8 cellular contexts compared by ENCODE assay signal in the genomic region with DNA sequence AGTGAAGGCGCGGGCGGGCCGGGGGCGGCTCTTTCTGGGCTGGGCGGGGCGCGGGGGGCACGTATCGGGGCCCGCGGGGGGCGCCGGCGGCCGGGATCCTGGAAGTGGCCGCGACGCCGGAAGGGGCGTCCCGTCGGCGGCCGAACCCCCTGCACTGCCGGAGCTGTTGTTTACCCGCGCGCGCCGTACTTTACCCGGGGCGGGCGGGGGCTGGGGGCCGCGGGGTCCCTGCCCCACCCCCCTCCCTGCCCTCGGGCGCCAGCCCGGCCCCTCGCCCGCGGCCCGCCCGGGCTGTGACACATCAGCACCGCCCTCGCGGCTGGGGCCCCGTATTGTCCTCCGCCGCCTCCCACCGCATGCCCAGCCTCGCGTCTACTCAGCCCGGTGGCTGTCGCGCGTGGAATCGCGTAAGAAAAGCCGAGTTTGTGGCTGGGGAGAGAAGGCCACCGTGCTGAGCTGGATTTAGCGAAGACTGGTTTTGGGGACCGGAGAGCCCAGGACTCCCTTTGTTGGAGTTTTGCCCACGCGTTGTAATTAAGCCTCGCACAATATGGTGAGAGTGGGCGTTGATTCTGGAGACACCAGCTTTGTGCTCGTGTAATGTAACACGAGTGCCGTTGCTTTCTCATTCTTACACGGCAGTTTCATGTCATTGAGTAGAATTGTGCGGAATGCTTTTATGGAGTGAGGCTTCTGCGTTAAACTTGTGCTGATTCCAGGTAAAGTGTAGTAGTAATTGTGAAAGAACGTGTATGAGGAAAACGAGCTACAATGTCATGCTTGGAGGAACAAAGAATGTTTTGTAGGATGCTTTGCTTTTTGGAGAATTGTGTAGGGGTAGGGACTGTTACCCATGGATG. TPM values are rescaled to one million over a fixed set of nuclear protein-coding genes. Genes with fewer than 3 reads are reported as not detected.
DNase-seq lines count a peak whose midpoint lies in the region; ATAC-seq, FAIRE-seq and TF ChIP-seq lines count a peak whose summit lies in the region.

No MANE protein-coding gene starts in this region.

- no peak for FAIRE-seq in HepG2 (lab: Jason Lieb, UNC)
- no peak for FAIRE-seq in D721Med (lab: Jason Lieb, UNC)

- peaks cover 45% of the 10 kb centered on the region for H3K4me1 Mint-ChIP-seq in activated CD4-positive, alpha-beta T cell treated with anti-CD3 and anti-CD28 coated beads, Interleukin-2, amount 10 ng/mL, durations not matched to agents 24 days and 14 days

- H4K20me1 ChIP-seq in HepG2 (ENCODE audit: insufficient read depth, low read length) = peaks cover 42% of the 10 kb centered on the region

- CTCF ChIA-PET in HEK293 (lab: Yijun Ruan, JAX) = interaction anchor here (0.7 to 2.7 kb wide), 7 partner anchors 37 to 135 kb away, joined by 3 to 14 read pairs (median 4); no protein-coding TSS in a partner anchor
- CTCF ChIA-PET in HepG2 (lab: Yijun Ruan, JAX; ENCODE audit: low intra/inter-chr PET ratio, low total read pairs) = no interaction called here

- peak overlapping the region; percentile 65 to 76 for H3K9ac ChIP-seq in colonic mucosa (ENCODE audit: low read depth in 2 of 2, low read length in 2 of 2)
- H3K9ac ChIP-seq in HepG2 (ENCODE audit: insufficient read depth, low read depth, low read length) = peak overlapping the region; percentile 92

- peak overlapping the region; percentile 91 for H3K4me3 Mint-ChIP-seq in activated CD4-positive, alpha-beta T cell treated with anti-CD3 and anti-CD28 coated beads, Interleukin-2, amount 10 ng/mL, durations not matched to agents 24 days and 14 days

- peak overlapping the region; percentile 96 for H3K27ac Mint-ChIP-seq in activated CD4-positive, alpha-beta T cell treated with anti-CD3 and anti-CD28 coated beads, Interleukin-2, amount 10 ng/mL, durations not matched to agents 24 days and 14 days

- peaks cover 7% of the 10 kb centered on the region for H3K36me3 Mint-ChIP-seq in activated CD4-positive, alpha-beta T cell treated with anti-CD3 and anti-CD28 coated beads, Interleukin-2, amount 10 ng/mL, durations not matched to agents 24 days and 14 days (ENCODE audit: low read depth)

- peak; percentile 31 to 42; a peak in 3 of 4 replicates for TF ChIP-seq POLR2A in HepG2 (IDR thresholded peaks at IDR 0.05; ENCODE audit: insufficient read depth in 1 of 2, low read depth in 2 of 2, low read length in 2 of 2)

- H3K4me2 ChIP-seq in HepG2 (ENCODE audit: low read depth, low read length) = peak overlapping the region; percentile 87

- POLR2A ChIA-PET in HEK293 (lab: Yijun Ruan, JAX) = interaction anchor here (0.8 to 2.4 kb wide), 11 partner anchors 9 to 297 kb away, joined by 3 to 7 read pairs (median 3); a partner anchor contains a TSS
- POLR2A ChIA-PET in HepG2 (lab: Yijun Ruan, JAX) = interaction anchor here (0.6 to 2.6 kb wide), 8 partner anchors 9 to 275 kb away, joined by 3 to 9 read pairs (median 5); a partner anchor contains a TSS

- TF ChIP-seq CTCF in HEK293 (tag by site-specific recombination; IDR thresholded peaks at IDR 0.05) (no peak), colonic mucosa (IDR thresholded peaks at IDR 0.05) (no peak), HepG2 (CRISPR knock-in tag; IDR thresholded peaks at IDR 0.05) (no peak; the same call in 1 of the 2 replicates), D721Med (IDR thresholded peaks at IDR 0.05; ENCODE audit: insufficient read depth, missing control alignments) (no peak)

- DNase-seq in G401 (ENCODE audit: low spot score) = peak; percentile 51
- DNase-seq in NCI-H1694 treated with DMSO at 0.1 percent for 48 hours (lab: John Stamatoyannopoulos, UW) = peak; percentile 50
- DNase-seq in activated CD4-positive, alpha-beta T cell treated with anti-CD3 and anti-CD28 coated beads, Interleukin-2, amount 10 ng/mL, durations not matched to agents 24 days and 14 days = peak; percentile 90
- peak; percentile 62 for DNase-seq in colonic mucosa
- peak; percentile 65 for DNase-seq in HepG2 (ENCODE audit: low spot score)
- peak; percentile 60 for DNase-seq in stimulated activated CD4-positive, alpha-beta T cell treated with anti-CD3 and anti-CD28 coated beads, Interleukin-2, amount 100 ng/mL, for 4 hours (ENCODE audit: low read depth)
- DNase-seq in D721Med (ENCODE audit: insufficient read length, low spot score) = no peak

- peaks cover 50% of the 10 kb centered on the region for H3K79me2 ChIP-seq in HepG2 (ENCODE audit: insufficient read depth, low read length)

- ATAC-seq in HepG2 = peak; percentile 80

- H3K9me3 Mint-ChIP-seq in activated CD4-positive, alpha-beta T cell treated with anti-CD3 and anti-CD28 coated beads, Interleukin-2, amount 10 ng/mL, durations not matched to agents 24 days and 14 days = no peaks in the 10 kb centered on the region

- peak; percentile 8; the same call in 1 of the 2 replicates for TF ChIP-seq RAD21 in HepG2 (CRISPR knock-in tag; IDR thresholded peaks at IDR 0.05)

- no peaks in the 10 kb centered on the region for H3K27me3 ChIP-seq in colonic mucosa
- H3K27me3 ChIP-seq in HepG2 (ENCODE audit: control insufficient read depth in 1 of 2, insufficient read depth in 2 of 2, low read length in 2 of 2) = no peaks in the 10 kb centered on the region; a peak in 1 of 5 replicates

- no peaks in the 10 kb centered on the region for H3K9me3 ChIP-seq in HEK293 (ENCODE audit: control insufficient read depth, insufficient read depth, low read depth, low read length)
- no peaks in the 10 kb centered on the region for H3K9me3 ChIP-seq in colonic mucosa
- H3K9me3 ChIP-seq in HepG2 (ENCODE audit: low read length) = no peaks in the 10 kb centered on the region

- H3K27ac ChIP-seq in HEK293 (ENCODE audit: extremely low read depth, low read depth, low read length) (peak overlapping the region; percentile 73; the same call in 1 of the 2 replicates), colonic mucosa (peak overlapping the region; percentile 90), HepG2 (ENCODE audit: extremely low read length, insufficient read depth, low read length) (peak overlapping the region; percentile 92)

- TF ChIP-seq EP300 in HepG2 (IDR thresholded peaks at IDR 0.05; ENCODE audit: low read depth in 2 of 2, low read length in 2 of 2) (no peak), HepG2 (CRISPR knock-in tag; IDR thresholded peaks at IDR 0.05; ENCODE audit: borderline replicate concordance) (peak; percentile 42; the same call in 1 of the 2 replicates)

- H3K36me3 ChIP-seq in HEK293 (ENCODE audit: control insufficient read depth in 2 of 2, insufficient read depth in 1 of 2, low read length in 2 of 2) = no peaks in the 10 kb centered on the region
- no peaks in the 10 kb centered on the region for H3K36me3 ChIP-seq in colonic mucosa
- H3K36me3 ChIP-seq in HepG2 (replicated peaks in 1 of 2; ENCODE audit: control insufficient read depth in 1 of 2, insufficient read depth in 2 of 2, low read length in 2 of 2) = no peaks in the 10 kb centered on the region

- no peak overlapping the region for H2AFZ ChIP-seq in HepG2 (ENCODE audit: low read length)

- H3K4me1 ChIP-seq in HEK293 (ENCODE audit: control insufficient read depth, insufficient read depth, low read length) (peaks cover 18% of the 10 kb centered on the region; the same call in 1 of the 2 replicates), colonic mucosa (peaks cover 15% of the 10 kb centered on the region), HepG2 (ENCODE audit: insufficient read depth, low read length) (peaks cover 60% of the 10 kb centered on the region)

- intact Hi-C loops in activated CD4-positive, alpha-beta T cell treated with anti-CD3 and anti-CD28 coated beads, Interleukin-2, amount 10 ng/mL, durations not matched to agents 24 days and 14 days (cut with micrococcal nuclease) = loop anchor here (1.0 to 10.0 kb wide), 3 partner anchors 72 to 412 kb away; a partner anchor contains a TSS
- intact Hi-C loops in colonic mucosa (cut with DNase I) = no loop called here
- intact Hi-C loops in HepG2 (cut with micrococcal nuclease; ENCODE audit: unreplicated experiment) = loop anchor here (1.0 to 10.0 kb wide), 3 partner anchors 48 to 226 kb away; a partner anchor contains a TSS

- H3K27me3 Mint-ChIP-seq in activated CD4-positive, alpha-beta T cell treated with anti-CD3 and anti-CD28 coated beads, Interleukin-2, amount 10 ng/mL, durations not matched to agents 24 days and 14 days = no peaks in the 10 kb centered on the region

- in situ Hi-C loops in G401 (cut with HindIII; ENCODE audit: low sequenced_read_pairs) (no loop called here), HepG2 (cut with HindIII; ENCODE audit: extremely low pct_ligation_motif_present, low pct_unique_long_range_greater_than_20kb) (loop anchor here (10.0 kb wide), 1 partner anchor 114 kb away; no protein-coding TSS in a partner anchor)

- TSS peak; percentile 57 for BruUV-seq in HepG2 (replicated peaks; lab: Mats Ljungman, UMichigan)

- 1% methylated on average over 9 of the region's 75 CpGs for whole genome bisulfite sequencing in HepG2 (ENCODE audit: low lambda C conversion rate)

- H3K4me3 ChIP-seq in HEK293 (ENCODE audit: low read depth, low read length) (peak overlapping the region; percentile 54), colonic mucosa (peak overlapping the region; percentile 63), HepG2 (replicated peaks in 1 of 3; ENCODE audit: insufficient read depth in 1 of 3, low read depth in 2 of 3, low read length in 3 of 3) (peak overlapping the region; percentile 73 to 83 (median 82))

RNA-seq across cellular contexts. Expression of a gene that starts 0.6 kb away (rescaled TPM):
- total RNA-seq in G401 (2014; rRNA removed; shearing (Covaris generic)) = 25.7 and 45.2 TPM in 2 replicates
- total RNA-seq in activated CD4-positive, alpha-beta T cell treated with anti-CD3 and anti-CD28 coated beads, Interleukin-2, amount 10 ng/mL, durations not matched to agents 24 days and 14 days = 21.5 and 24.8 TPM in 2 replicates
- 10 to 100 TPM; 33.2 to 66.9 TPM for total RNA-seq in colonic mucosa
- 51.7 and 68.9 TPM in 2 replicates for total RNA-seq in HepG2 (2016; rRNA removed; fragmentation: Illumina TruSeq; extraction: Trizol)
- 113 and 125 TPM in 2 replicates for total RNA-seq in HepG2 (2016; cell fraction: cytosol; rRNA removed; fragmentation: Illumina TruSeq; extraction: Trizol; ENCODE audit: low read depth)
- 49.5 and 66.2 TPM in 2 replicates for total RNA-seq in HepG2 (2016; cell fraction: insoluble cytoplasmic fraction; rRNA removed; fragmentation: Illumina TruSeq; extraction: Trizol)
- 187 and 248 TPM in 2 replicates for total RNA-seq in HepG2 (2016; cell fraction: membrane; rRNA removed; fragmentation: Illumina TruSeq; extraction: Trizol)
- total RNA-seq in HepG2 (2016; cell fraction: nucleus; rRNA removed; fragmentation: Illumina TruSeq; extraction: Trizol) = 43.0 and 46.1 TPM in 2 replicates
- 11.9 and 16.5 TPM in 2 replicates for polyA plus RNA-seq in HepG2 (2011; rRNA removed)
- 6.1 and 8.1 TPM in 2 replicates for polyA plus RNA-seq in HepG2 (2011; cell fraction: cytosol; rRNA removed)
- polyA plus RNA-seq in HepG2 (2011; cell fraction: nucleus; rRNA removed) = 7.4 and 10.3 TPM in 2 replicates
- polyA plus RNA-seq in HepG2 (2012) = 19.6 and 28.5 TPM in 2 replicates
- 0.31 and 0.51 TPM in 2 replicates for polyA plus RNA-seq in HepG2 (2016; cell fraction: cytosol; fragmentation: Illumina TruSeq; extraction: Trizol; ENCODE audit: low read depth)
- polyA plus RNA-seq in HepG2 (2016; cell fraction: insoluble cytoplasmic fraction; fragmentation: Illumina TruSeq; extraction: Trizol; ENCODE audit: low read depth) = 17.5 and 19.8 TPM in 2 replicates
- 2.6 and 3.9 TPM in 2 replicates for polyA plus RNA-seq in HepG2 (2016; cell fraction: membrane; fragmentation: Illumina TruSeq; extraction: Trizol; ENCODE audit: low read depth)
- 11.8 and 12.9 TPM in 2 replicates for polyA plus RNA-seq in HepG2 (2016; cell fraction: nucleus; fragmentation: Illumina TruSeq; extraction: Trizol; ENCODE audit: insufficient read depth, low read depth)
- polyA minus RNA-seq in HepG2 (2011; rRNA and poly(A)+ RNA removed; ENCODE audit: low replicate concordance) = 153 and 196 TPM in 2 replicates
- 67.8 and 73.1 TPM in 2 replicates for polyA minus RNA-seq in HepG2 (2011; cell fraction: cytosol; rRNA and poly(A)+ RNA removed)
- 101 and 111 TPM in 2 replicates for polyA minus RNA-seq in HepG2 (2011; cell fraction: nucleus; rRNA and poly(A)+ RNA removed)
